8 cellular contexts compared by ENCODE assay signal in genomic region chr22:26429458-26430238, GRCh38. TPM values are rescaled to one million over a fixed set of nuclear protein-coding genes. Genes with fewer than 3 reads are reported as not detected.
DNase-seq lines count a peak whose midpoint lies in the region; ATAC-seq and TF ChIP-seq lines count a peak whose summit lies in the region.

No MANE protein-coding gene starts in this region.

- H3K27ac ChIP-seq in gastroesophageal sphincter (peak overlapping the region in 2 of 4 donors; percentile 53 to 75), skeletal muscle tissue (ENCODE audit: low read depth, low read length) (no peak overlapping the region)

- POLR2A ChIA-PET in activated CD4-positive, alpha-beta T cell treated with anti-CD3 and anti-CD28 coated beads, Interleukin-2, amount 10 ng/mL, durations not matched to agents 7 days and 5 days (lab: Charles Lee), result interaction anchor here (1.1 kb wide), 1 partner anchor 20 kb away, joined by 6 read pairs; no protein-coding TSS in a partner anchor

- H3K9me3 ChIP-seq in gastroesophageal sphincter (no peaks in the 10 kb centered on the region), skeletal muscle tissue (ENCODE audit: control insufficient read depth in 3 of 3, low read length in 3 of 3) (no peaks in the 10 kb centered on the region)

- H3K27me3 ChIP-seq in gastroesophageal sphincter, result peaks cover 26% of the 10 kb centered on the region
- H3K27me3 ChIP-seq in skeletal muscle tissue (ENCODE audit: control insufficient read depth in 3 of 3, insufficient read depth in 3 of 3, low read length in 3 of 3), result peaks cover 23 to 36% (median 24%) of the 10 kb centered on the region in 3 donors

- CTCF ChIA-PET in activated CD4-positive, alpha-beta T cell treated with anti-CD3 and anti-CD28 coated beads, Interleukin-2, amount 10 ng/mL, durations not matched to agents 7 days and 5 days (lab: Charles Lee), result interaction anchor here (0.9 to 2.2 kb wide), 6 partner anchors 9 to 53 kb away, joined by 4 to 10 read pairs (median 6); partner anchors contain the start of genes HPS4 and SRRD

- H3K4me3 Mint-ChIP-seq in activated CD4-positive, alpha-beta T cell treated with anti-CD3 and anti-CD28 coated beads, Interleukin-2, amount 10 ng/mL, durations not matched to agents 7 days and 5 days, result peak overlapping the region; percentile 85

- ATAC-seq in GM18907 (IDR thresholded peaks at IDR 0.05; ENCODE audit: unreplicated experiment) (peak; percentile 12), HG02938 (IDR thresholded peaks at IDR 0.05; ENCODE audit: unreplicated experiment) (peak; percentile 8), gastroesophageal sphincter (peak; percentile 21), GM18519 (IDR thresholded peaks at IDR 0.05; ENCODE audit: low FRiP score, unreplicated experiment) (no peak)

- H3K4me1 ChIP-seq in gastroesophageal sphincter, result peaks cover 0 to 20% (median 6%) of the 10 kb centered on the region in 3 donors
- peaks cover 2 to 13% (median 9%) of the 10 kb centered on the region in 3 donors for H3K4me1 ChIP-seq in skeletal muscle tissue (ENCODE audit: control insufficient read depth in 3 of 3, insufficient read depth in 3 of 3, low read length in 3 of 3)

- no peak for TF ChIP-seq CTCF in gastroesophageal sphincter (IDR thresholded peaks at IDR 0.05)

- H3K36me3 Mint-ChIP-seq in activated CD4-positive, alpha-beta T cell treated with anti-CD3 and anti-CD28 coated beads, Interleukin-2, amount 10 ng/mL, durations not matched to agents 7 days and 5 days (ENCODE audit: low read depth), result peaks cover 16% of the 10 kb centered on the region

- no peak for TF ChIP-seq POLR2A in gastroesophageal sphincter (IDR thresholded peaks at IDR 0.05)

- no peaks in the 10 kb centered on the region for H3K9me3 Mint-ChIP-seq in activated CD4-positive, alpha-beta T cell treated with anti-CD3 and anti-CD28 coated beads, Interleukin-2, amount 10 ng/mL, durations not matched to agents 7 days and 5 days

- H3K36me3 ChIP-seq in gastroesophageal sphincter, result no peaks in the 10 kb centered on the region
- H3K36me3 ChIP-seq in skeletal muscle tissue (ENCODE audit: control insufficient read depth in 3 of 3, insufficient read depth in 3 of 3, low read length in 3 of 3), result no peaks in the 10 kb centered on the region

- H3K4me3 ChIP-seq in gastroesophageal sphincter (peak overlapping the region; percentile 3 to 57), skeletal muscle tissue (ENCODE audit: low read length in 3 of 3) (peak overlapping the region in 2 of 3 donors; percentile 38 to 62)

- peak overlapping the region; percentile 80 for H3K27ac Mint-ChIP-seq in activated CD4-positive, alpha-beta T cell treated with anti-CD3 and anti-CD28 coated beads, Interleukin-2, amount 10 ng/mL, durations not matched to agents 7 days and 5 days

- no peak for TF ChIP-seq EP300 in gastroesophageal sphincter (IDR thresholded peaks at IDR 0.05)

- peak; percentile 12 for DNase-seq in activated CD4-positive, alpha-beta T cell treated with anti-CD3 and anti-CD28 coated beads, Interleukin-2, amount 10 ng/mL, durations not matched to agents 7 days and 5 days
- DNase-seq in cortex of kidney (lab: John Stamatoyannopoulos, UW), result no peak
- DNase-seq in NCI-H510A treated with DMSO at 0.1 percent for 48 hours (lab: John Stamatoyannopoulos, UW), result no peak

- peaks cover 8% of the 10 kb centered on the region for H3K27me3 Mint-ChIP-seq in activated CD4-positive, alpha-beta T cell treated with anti-CD3 and anti-CD28 coated beads, Interleukin-2, amount 10 ng/mL, durations not matched to agents 7 days and 5 days

- 5 to 16% methylated on average over 15 to 18 of the region's 50 CpGs for WGBS in gastroesophageal sphincter (ENCODE audit: low coverage in 1 of 2), 2 donors

- H3K4me1 Mint-ChIP-seq in activated CD4-positive, alpha-beta T cell treated with anti-CD3 and anti-CD28 coated beads, Interleukin-2, amount 10 ng/mL, durations not matched to agents 7 days and 5 days, result peaks cover 62% of the 10 kb centered on the region

- no peak overlapping the region for H3K9ac ChIP-seq in skeletal muscle tissue (ENCODE audit: low read depth in 1 of 3, low read length in 3 of 3)

RNA-seq across cellular contexts. Expression of gene ASPHD2, which starts 0.6 kb away (rescaled TPM):
- total RNA-seq in activated CD4-positive, alpha-beta T cell treated with anti-CD3 and anti-CD28 coated beads, Interleukin-2, amount 10 ng/mL, durations not matched to agents 7 days and 5 days, result 1 to 10 TPM; 8.5 to 8.8 TPM
- total RNA-seq in gastroesophageal sphincter (1 to 10 TPM; 1.0 to 1.4 (median 1.2) TPM), skeletal muscle tissue (1.0 TPM)

RNA-seq across cellular contexts. Expression of gene HPS4, which starts 53.9 kb away (rescaled TPM):
- 10 to 100 TPM; 32.0 to 35.3 TPM for total RNA-seq in activated CD4-positive, alpha-beta T cell treated with anti-CD3 and anti-CD28 coated beads, Interleukin-2, amount 10 ng/mL, durations not matched to agents 7 days and 5 days
- 10 to 100 TPM; 11.2 to 34.7 (median 20.3) TPM for total RNA-seq in gastroesophageal sphincter
- 20.9 TPM for total RNA-seq in skeletal muscle tissue

RNA-seq across cellular contexts. Expression of gene SRRD, which starts 54.0 kb away (rescaled TPM):
- 10 to 100 TPM; 17.9 to 19.1 TPM for total RNA-seq in activated CD4-positive, alpha-beta T cell treated with anti-CD3 and anti-CD28 coated beads, Interleukin-2, amount 10 ng/mL, durations not matched to agents 7 days and 5 days
- total RNA-seq in gastroesophageal sphincter, result 10 to 100 TPM; 16.7 to 30.0 (median 23.5) TPM
- total RNA-seq in skeletal muscle tissue, result 8.9 TPM
